In the genomic region with DNA sequence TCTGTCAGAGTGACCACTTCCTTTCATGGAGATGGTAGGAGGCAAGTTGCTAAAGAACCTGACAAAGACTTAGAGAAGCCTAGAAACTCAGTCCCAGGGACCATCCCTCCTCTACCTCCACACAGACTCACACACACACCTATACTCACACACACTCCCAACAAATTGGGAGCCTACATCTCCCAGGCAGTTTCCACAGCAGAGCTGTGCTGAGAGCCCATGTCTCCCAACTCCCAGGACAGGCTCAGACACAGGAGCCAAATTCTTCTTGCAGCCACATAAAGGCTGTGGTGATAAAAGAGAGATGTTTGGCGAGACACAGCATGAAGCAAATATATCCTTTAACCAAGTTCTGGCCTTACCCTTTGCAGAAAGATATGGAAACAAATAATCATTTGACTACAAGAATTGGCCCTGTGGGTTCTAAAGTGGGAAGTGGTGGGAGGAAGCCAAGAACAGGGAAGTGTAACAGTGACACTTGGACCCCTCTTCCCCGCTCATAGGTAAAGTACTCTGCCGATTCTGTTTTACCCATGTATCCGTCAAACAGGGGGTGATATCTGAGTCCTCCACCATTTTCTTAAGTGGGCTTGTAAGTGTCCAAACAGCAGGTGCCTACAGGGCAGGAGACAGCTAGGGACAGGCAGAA, we compare ENCODE assay signal across 24 cellular contexts. TPM values are rescaled to one million over a fixed set of nuclear protein-coding genes. Genes with fewer than 3 reads are reported as not detected.
DNase-seq lines count a peak whose midpoint lies in the region; ATAC-seq and TF ChIP-seq lines count a peak whose summit lies in the region.
"Had no signal": no experiment of that assay in that cellular context is flagged by ENCODE, and none has a peak within 500 bp of the region (broad histone marks: within the 10 kb centered on the region; RNA-seq: fewer than 3 reads in every experiment).

No MANE protein-coding gene starts in this region.

- no peaks in the 10 kb centered on the region for H3K9me3 Mint-ChIP-seq in activated CD8-positive, alpha-beta T cell treated with anti-CD3 and anti-CD28 coated beads for 36 hours
- no peaks in the 10 kb centered on the region for H3K9me3 Mint-ChIP-seq in natural killer cell
- no peaks in the 10 kb centered on the region for H3K9me3 Mint-ChIP-seq in CD8-positive, alpha-beta T cell
- H3K9me3 Mint-ChIP-seq: type B pancreatic cell had no signal

- no peak overlapping the region for H3K4me3 ChIP-seq in Peyer's patch
- H3K4me3 ChIP-seq in CD8-positive, alpha-beta T cell (ENCODE audit: low read depth, low read length), result no peak overlapping the region
- H3K4me3 ChIP-seq: A549, colonic mucosa, spleen had no signal

- DNase-seq in activated CD8-positive, alpha-beta memory T cell treated with anti-CD3 and anti-CD28 coated beads for 24 hours, result peak; percentile 38
- DNase-seq in activated CD8-positive, alpha-beta memory T cell treated with anti-CD3 and anti-CD28 coated beads, Interleukin-2, amount 50 U/mL, for 4 hours, result no peak
- peak; percentile 4 to 5 for DNase-seq in Kasumi-1 (lab: John Stamatoyannopoulos, UW)
- no peak for DNase-seq in activated CD8-positive, alpha-beta T cell treated with anti-CD3 and anti-CD28 coated beads for 36 hours
- no peak for DNase-seq in natural killer cell
- no peak for DNase-seq in Peyer's patch
- no peak for DNase-seq in CD8-positive, alpha-beta T cell
- DNase-seq in KG1 (lab: John Stamatoyannopoulos, UW), result no peak
- DNase-seq: activated CD4-positive, CD25-positive, alpha-beta regulatory T cell treated with anti-CD3 and anti-CD28 coated beads, Interleukin-2, amount 50 U/mL, for 72 hours; brain microvascular endothelial cell; Caco-2; colonic mucosa; mesendoderm; NCI-H1417 treated with DMSO at 0.1 percent for 48 hours; NCI-H510A; RPMI8226; SK-N-SH; spleen; stimulated activated CD4-positive, alpha-beta T cell treated with anti-CD3 and anti-CD28 coated beads, Interleukin-4, amount 100 ng/mL, for 24 hours; T1000 had no signal

- H3K4me1 Mint-ChIP-seq in activated CD8-positive, alpha-beta T cell treated with anti-CD3 and anti-CD28 coated beads for 36 hours (ENCODE audit: low read depth), result peaks cover 65% of the 10 kb centered on the region
- H3K4me1 Mint-ChIP-seq in natural killer cell, result peaks cover 58 to 68% of the 10 kb centered on the region in 2 donors
- H3K4me1 Mint-ChIP-seq in CD8-positive, alpha-beta T cell (ENCODE audit: low read depth), result peaks cover 39% of the 10 kb centered on the region

- H3K36me3 Mint-ChIP-seq in activated CD8-positive, alpha-beta T cell treated with anti-CD3 and anti-CD28 coated beads for 36 hours (ENCODE audit: low read depth), result no peaks in the 10 kb centered on the region
- no peaks in the 10 kb centered on the region for H3K36me3 Mint-ChIP-seq in natural killer cell
- H3K36me3 Mint-ChIP-seq in CD8-positive, alpha-beta T cell, result no peaks in the 10 kb centered on the region

- H3K27ac Mint-ChIP-seq in activated CD8-positive, alpha-beta T cell treated with anti-CD3 and anti-CD28 coated beads for 36 hours, result peak overlapping the region; percentile 14
- H3K27ac Mint-ChIP-seq in natural killer cell, result peak overlapping the region; percentile 85 to 88
- no peak overlapping the region for H3K27ac Mint-ChIP-seq in CD8-positive, alpha-beta T cell
- H3K27ac Mint-ChIP-seq: B cell, type B pancreatic cell had no signal

- no peaks in the 10 kb centered on the region for H3K9me3 ChIP-seq in Peyer's patch
- no peaks in the 10 kb centered on the region for H3K9me3 ChIP-seq in CD8-positive, alpha-beta T cell (ENCODE audit: low read length)
- H3K9me3 ChIP-seq: A549, Caco-2, colonic mucosa, SK-N-SH, spleen had no signal

- H3K36me3 ChIP-seq in Peyer's patch, result no peaks in the 10 kb centered on the region
- no peaks in the 10 kb centered on the region for H3K36me3 ChIP-seq in CD8-positive, alpha-beta T cell (ENCODE audit: insufficient read depth, low read length)
- H3K36me3 ChIP-seq: brain microvascular endothelial cell, colonic mucosa, spleen had no signal

- no peak for TF ChIP-seq CTCF in activated CD8-positive, alpha-beta T cell treated with anti-CD3 and anti-CD28 coated beads for 36 hours (IDR thresholded peaks at IDR 0.05)
- no peak for TF ChIP-seq CTCF in natural killer cell (IDR thresholded peaks at IDR 0.05)
- no peak for TF ChIP-seq CTCF in Peyer's patch (IDR thresholded peaks at IDR 0.05)
- no peak for TF ChIP-seq CTCF in CD8-positive, alpha-beta T cell (IDR thresholded peaks at IDR 0.05)

- H3K4me3 Mint-ChIP-seq in activated CD8-positive, alpha-beta T cell treated with anti-CD3 and anti-CD28 coated beads for 36 hours, result no peak overlapping the region
- H3K4me3 Mint-ChIP-seq in natural killer cell, result peak overlapping the region; percentile 57
- H3K4me3 Mint-ChIP-seq in CD8-positive, alpha-beta T cell, result no peak overlapping the region
- H3K4me3 Mint-ChIP-seq: B cell, type B pancreatic cell had no signal

- H3K27me3 ChIP-seq in Peyer's patch, result no peaks in the 10 kb centered on the region
- H3K27me3 ChIP-seq in CD8-positive, alpha-beta T cell (ENCODE audit: insufficient read depth, low read length), result no peaks in the 10 kb centered on the region
- H3K27me3 ChIP-seq: brain microvascular endothelial cell, colonic mucosa, spleen had no signal

- no peaks in the 10 kb centered on the region for H3K27me3 Mint-ChIP-seq in activated CD8-positive, alpha-beta T cell treated with anti-CD3 and anti-CD28 coated beads for 36 hours
- no peaks in the 10 kb centered on the region for H3K27me3 Mint-ChIP-seq in natural killer cell (ENCODE audit: low read depth in 2 of 2)
- no peaks in the 10 kb centered on the region for H3K27me3 Mint-ChIP-seq in CD8-positive, alpha-beta T cell (ENCODE audit: low read depth)
- H3K27me3 Mint-ChIP-seq: type B pancreatic cell had no signal

- POLR2A ChIA-PET in activated CD8-positive, alpha-beta T cell treated with anti-CD3 and anti-CD28 coated beads for 36 hours (lab: Charles Lee), result no interaction called here
- POLR2A ChIA-PET in CD8-positive, alpha-beta T cell (lab: Charles Lee), result no interaction called here

- no peak for ATAC-seq in activated CD8-positive, alpha-beta T cell treated with anti-CD3 and anti-CD28 coated beads for 36 hours
- ATAC-seq in natural killer cell, result no peak
- ATAC-seq in CD8-positive, alpha-beta T cell, result no peak
- ATAC-seq: A549 had no signal

- intact Hi-C loops in activated CD8-positive, alpha-beta T cell treated with anti-CD3 and anti-CD28 coated beads for 36 hours (cut with micrococcal nuclease), result no loop called here
- intact Hi-C loops in natural killer cell (cut with micrococcal nuclease), result loop anchor here (10.0 kb wide), 1 partner anchor 1601 kb away; a partner anchor contains a TSS
- intact Hi-C loops in CD8-positive, alpha-beta T cell (cut with DNase I, micrococcal nuclease), result loop anchor here in 1 of 2 experiments (10.0 kb wide), 1 partner anchor 1059 kb away; no protein-coding TSS in a partner anchor

- H3K27ac ChIP-seq in Peyer's patch, result no peak overlapping the region
- no peak overlapping the region for H3K27ac ChIP-seq in CD8-positive, alpha-beta T cell (ENCODE audit: low read depth, low read length)
- H3K27ac ChIP-seq: A549, brain microvascular endothelial cell, colonic mucosa, spleen had no signal

- CTCF ChIA-PET in activated CD8-positive, alpha-beta T cell treated with anti-CD3 and anti-CD28 coated beads for 36 hours (lab: Charles Lee), result no interaction called here
- CTCF ChIA-PET in CD8-positive, alpha-beta T cell (lab: Charles Lee), result no interaction called here

- no peaks in the 10 kb centered on the region for H3K4me1 ChIP-seq in Peyer's patch
- peaks cover 36% of the 10 kb centered on the region for H3K4me1 ChIP-seq in CD8-positive, alpha-beta T cell (ENCODE audit: insufficient read depth, low read length)
- H3K4me1 ChIP-seq: A549, colonic mucosa had no signal

- no peak for TF ChIP-seq POLR2A in Peyer's patch (IDR thresholded peaks at IDR 0.05)

RNA-seq across cellular contexts. Expression of a gene that starts 11.0 kb away (rescaled TPM):
- 10 to 100 TPM; 44.8 to 50.6 TPM for total RNA-seq in activated CD8-positive, alpha-beta T cell treated with anti-CD3 and anti-CD28 coated beads for 36 hours
- total RNA-seq in natural killer cell (100 to 1,000 TPM; 286 to 344 (median 317) TPM), Peyer's patch (10 to 100 TPM; 51.2 to 61.9 (median 53.6) TPM)
- 100 to 1,000 TPM; 230 to 240 TPM for total RNA-seq in CD8-positive, alpha-beta T cell

RNA-seq across cellular contexts. Expression of a gene that starts 24.7 kb away (rescaled TPM):
- total RNA-seq in activated CD8-positive, alpha-beta T cell treated with anti-CD3 and anti-CD28 coated beads for 36 hours, result 10 to 100 TPM; 60.3 to 60.7 TPM
- total RNA-seq in natural killer cell (10 to 100 TPM; 26.4 to 37.6 (median 36.7) TPM), Peyer's patch (10 to 100 TPM; 11.9 to 23.1 (median 16.7) TPM)
- total RNA-seq in CD8-positive, alpha-beta T cell, result 10 to 100 TPM; 88.4 to 97.8 TPM

RNA-seq across cellular contexts. Expression of a gene that starts 33.6 kb away (rescaled TPM):
- total RNA-seq in activated CD8-positive, alpha-beta T cell treated with anti-CD3 and anti-CD28 coated beads for 36 hours, result not detected
- total RNA-seq in natural killer cell, result not detected
- total RNA-seq in Peyer's patch, result not detected
- not detected for total RNA-seq in CD8-positive, alpha-beta T cell
- total RNA-seq: B cell, Caco-2, colonic mucosa, osteocyte, spleen had no signal

Comparison
In these comparisons a context has a peak if more than half of its experiments do, and no peak if none do; other contexts are left out.
1. DNase-seq: peak in activated CD8-positive, alpha-beta memory T cell treated with anti-CD3 and anti-CD28 coated beads for 24 hours (single experiment) and Kasumi-1 (2 of 2); none in activated CD8-positive, alpha-beta memory T cell treated with anti-CD3 and anti-CD28 coated beads, Interleukin-2, amount 50 U/mL, for 4 hours (single experiment), activated CD8-positive, alpha-beta T cell treated with anti-CD3 and anti-CD28 coated beads for 36 hours (single experiment), natural killer cell (single experiment), Peyer's patch (0 of 3), CD8-positive, alpha-beta T cell (0 of 7) and KG1 (single experiment).